8 cellular contexts compared by ENCODE assay signal in the genomic region with DNA sequence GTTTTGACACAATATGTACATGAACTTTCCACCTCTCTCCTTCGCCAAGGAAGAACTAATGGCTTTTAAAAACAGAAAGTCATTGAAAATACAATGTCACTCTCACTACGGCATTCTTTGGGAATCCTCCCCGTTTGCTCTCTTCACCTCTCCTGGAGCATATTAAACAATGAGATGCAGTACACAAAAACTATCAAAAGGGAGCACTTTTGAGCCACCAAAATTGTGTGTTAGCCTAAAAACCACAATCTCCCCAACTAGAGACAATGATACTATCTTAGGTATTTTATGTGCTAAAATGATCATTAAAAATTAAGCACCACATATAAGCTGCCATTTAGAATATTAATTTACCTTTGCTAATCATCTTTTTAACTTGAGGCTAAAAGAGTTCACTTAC.
A peak's percentile ranks its signal among the peaks of the same experiment; 100 is the strongest.
DNase-seq lines count a peak whose midpoint lies in the region; ATAC-seq, FAIRE-seq and TF ChIP-seq lines count a peak whose summit lies in the region.

No MANE protein-coding gene starts in this region.

- H3K4me1 ChIP-seq in KMS-11 (ENCODE audit: low read depth, poor library complexity, severe bottlenecking) = no peaks in the 10 kb centered on the region
- no peaks in the 10 kb centered on the region for H3K4me1 ChIP-seq in lower lobe of right lung

- H3K27ac ChIP-seq in KMS-11 (no peak overlapping the region), lower lobe of right lung (no peak overlapping the region)

- ATAC-seq in lower lobe of right lung (no peak), sciatic nerve (no peak)

- intact Hi-C loops in lower lobe of right lung (cut with DNase I) (no loop called here), sciatic nerve (cut with DNase I) (no loop called here)

- H3K27me3 ChIP-seq in KMS-11 (ENCODE audit: insufficient read depth, low read depth) = no peaks in the 10 kb centered on the region
- no peaks in the 10 kb centered on the region for H3K27me3 ChIP-seq in lower lobe of right lung (ENCODE audit: low read depth)

- H3K9me3 ChIP-seq in lower lobe of right lung = no peaks in the 10 kb centered on the region

- DNase-seq in NCI-H1417 (lab: John Stamatoyannopoulos, UW) (peak; percentile 1 to 58 (median 16)), NCI-H1417 treated with DMSO at 0.1 percent for 48 hours (lab: John Stamatoyannopoulos, UW) (no peak), lower lobe of right lung (no peak), GOT3 (lab: John Stamatoyannopoulos, UW) (no peak), sciatic nerve (ENCODE audit: low spot score) (no peak)
- DNase-seq in activated naive CD4-positive, alpha-beta T cell treated with Interleukin-2 at 50 U/mL for 16 hours = no peak

- H3K36me3 ChIP-seq in KMS-11 (ENCODE audit: insufficient read depth) = no peaks in the 10 kb centered on the region
- H3K36me3 ChIP-seq in lower lobe of right lung = no peaks in the 10 kb centered on the region

- H3K79me2 ChIP-seq in KMS-11 (ENCODE audit: insufficient read depth, low read depth) = no peaks in the 10 kb centered on the region

- H3K4me3 ChIP-seq in KMS-11 (IDR thresholded peaks at IDR 0.05; ENCODE audit: insufficient read depth, low read depth, low read length) (no peak overlapping the region), lower lobe of right lung (no peak overlapping the region)

- peak; percentile 89 for FAIRE-seq in TTC549 (lab: Jason Lieb, UNC)

- H3K9ac ChIP-seq in KMS-11 = no peak overlapping the region

- TF ChIP-seq CTCF in KMS-11 (conservative IDR thresholded peaks at IDR 0.05; ENCODE audit: low read depth, low read length) (peak; percentile 40), lower lobe of right lung (IDR thresholded peaks at IDR 0.05) (peak; percentile 33)

- H2AFZ ChIP-seq in KMS-11 (ENCODE audit: low read depth) = no peak overlapping the region

- no peaks in the 10 kb centered on the region for H4K20me1 ChIP-seq in KMS-11 (ENCODE audit: insufficient read depth)

- H3K4me2 ChIP-seq in KMS-11 = no peak overlapping the region

Comparison
In these comparisons a context has a peak if more than half of its experiments do, and no peak if none do; other contexts are left out.
1. DNase-seq: peak in NCI-H1417 (3 of 3); none in NCI-H1417 treated with DMSO at 0.1 percent for 48 hours (single experiment), lower lobe of right lung (single experiment), GOT3 (single experiment), sciatic nerve (single experiment) and activated naive CD4-positive, alpha-beta T cell treated with Interleukin-2 at 50 U/mL for 16 hours (single experiment).